ENCODE assay signal across 14 cellular contexts in the genomic region with DNA sequence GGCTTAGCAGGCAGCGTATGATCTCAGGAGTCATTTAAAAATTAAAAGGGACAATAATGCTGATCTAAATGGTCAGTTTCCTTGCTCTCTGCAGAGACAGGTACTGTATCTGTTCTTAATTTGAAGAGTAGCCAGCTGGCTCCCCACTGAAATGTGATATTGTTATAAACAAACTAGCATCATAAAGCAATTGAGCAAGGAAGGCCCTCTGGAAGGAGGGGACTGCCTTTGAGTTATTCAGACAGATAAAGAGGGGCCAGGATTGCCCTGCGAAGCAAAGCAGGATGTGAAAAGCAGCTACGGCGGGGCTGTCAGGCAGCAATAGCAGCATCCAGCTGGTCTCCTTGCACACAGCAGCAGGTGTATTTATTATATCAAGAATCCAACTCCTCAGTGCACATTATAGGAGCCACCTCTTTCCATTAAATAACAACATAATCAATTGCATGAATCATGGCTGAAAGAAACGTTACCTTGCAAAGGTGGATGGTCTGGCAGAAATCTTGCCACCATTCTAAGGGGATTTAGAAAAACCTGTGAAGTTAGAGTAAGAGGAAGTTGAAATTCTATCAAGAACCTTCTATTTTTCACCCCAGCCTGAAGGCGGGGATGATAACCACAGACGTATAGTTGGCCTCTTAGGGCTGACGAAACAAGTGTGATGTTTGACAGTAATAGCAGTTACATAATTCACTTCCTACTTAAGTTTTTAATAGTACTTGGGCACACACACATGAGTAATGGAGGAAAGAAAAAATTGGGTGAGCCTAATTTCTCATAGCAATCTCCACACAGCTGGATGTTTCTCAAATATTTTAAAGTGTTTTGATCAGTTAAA.
A peak's percentile ranks its signal among the peaks of the same experiment; 100 is the strongest.
DNase-seq lines count a peak whose midpoint lies in the region; ATAC-seq and TF ChIP-seq lines count a peak whose summit lies in the region.
"Had no signal": no experiment of that assay in that cellular context is flagged by ENCODE, and none has a peak within 500 bp of the region (broad histone marks: within the 10 kb centered on the region; RNA-seq: fewer than 3 reads in every experiment).

No MANE protein-coding gene starts in this region.

- no peaks in the 10 kb centered on the region for H3K9me3 Mint-ChIP-seq in natural killer cell

- H3K4me1 ChIP-seq in neuronal stem cell (ENCODE audit: control insufficient read depth in 2 of 2, insufficient read depth in 1 of 2, low read depth in 1 of 2, low read length in 2 of 2), result peaks cover 0 to 10% of the 10 kb centered on the region in 2 donors

- no peak overlapping the region for H3K4me3 ChIP-seq in neuronal stem cell (ENCODE audit: low read length in 2 of 2)
- H3K4me3 ChIP-seq: heart left ventricle had no signal

- no peak overlapping the region for H3K4ac ChIP-seq in neuronal stem cell (ENCODE audit: low read length)

- no peaks in the 10 kb centered on the region for H3K27me3 ChIP-seq in neuronal stem cell (ENCODE audit: control insufficient read depth in 3 of 3, insufficient read depth in 3 of 3, low read depth in 1 of 3, low read length in 3 of 3)

- no peak overlapping the region for H2AFZ ChIP-seq in neuronal stem cell (ENCODE audit: low read length)

- no peak for TF ChIP-seq CTCF in natural killer cell (IDR thresholded peaks at IDR 0.05)

- peaks cover 0 to 6% of the 10 kb centered on the region in 2 donors for H3K27me3 Mint-ChIP-seq in natural killer cell (ENCODE audit: low read depth in 2 of 2)

- H2BK15ac ChIP-seq in neuronal stem cell (ENCODE audit: low read length), result no peak overlapping the region

- no peak overlapping the region for H2BK120ac ChIP-seq in neuronal stem cell (ENCODE audit: low read depth, low read length)

- H2BK12ac ChIP-seq in neuronal stem cell (ENCODE audit: low read length), result no peak overlapping the region

- ATAC-seq in natural killer cell (peak; percentile 72 to 88 (median 87)), GM19397 (IDR thresholded peaks at IDR 0.05; ENCODE audit: unreplicated experiment) (no peak)
- ATAC-seq: heart left ventricle, left lobe of liver had no signal

- H3K4me1 Mint-ChIP-seq in natural killer cell, result peaks cover 18 to 61% of the 10 kb centered on the region in 2 donors

- intact Hi-C loops in natural killer cell (cut with micrococcal nuclease), result loop anchor here (1.0 to 10.0 kb wide), 2 partner anchors 41 to 422 kb away; a partner anchor contains a TSS

- H2BK5ac ChIP-seq in neuronal stem cell (ENCODE audit: low read length), result no peak overlapping the region

- no peak overlapping the region for H4K8ac ChIP-seq in neuronal stem cell (ENCODE audit: low read depth, low read length)

- no peaks in the 10 kb centered on the region for H3K9me3 ChIP-seq in neuronal stem cell (replicated peaks in 1 of 2; ENCODE audit: control insufficient read depth in 2 of 2, insufficient read depth in 1 of 2, low read depth in 1 of 2, low read length in 2 of 2)
- H3K9me3 ChIP-seq: heart left ventricle had no signal

- H3K4me3 Mint-ChIP-seq in natural killer cell, result peak overlapping the region; percentile 49

- H3K36me3 ChIP-seq in neuronal stem cell (replicated peaks in 1 of 2; ENCODE audit: control insufficient read depth in 2 of 2, insufficient read depth in 2 of 2, low read length in 2 of 2), result no peaks in the 10 kb centered on the region
- H3K36me3 ChIP-seq: heart left ventricle had no signal

- peaks cover 2% of the 10 kb centered on the region for H3K79me1 ChIP-seq in neuronal stem cell (ENCODE audit: low read depth, low read length)

- no peak overlapping the region for H3K4me2 ChIP-seq in neuronal stem cell (ENCODE audit: insufficient read depth, low read length, poor library complexity, severe bottlenecking)

- H3K27ac Mint-ChIP-seq in natural killer cell, result peak overlapping the region; percentile 79 to 90

- H2AK5ac ChIP-seq in neuronal stem cell (ENCODE audit: low read depth, low read length), result no peak overlapping the region

- WGBS in neuronal stem cell (ENCODE audit: extremely low coverage in 2 of 2, insufficient read length in 2 of 2, insufficient replicate concordance in 1 of 2), 2 donors, result no CpG with 5 or more reads among the region's 8 CpGs

- H3K9ac ChIP-seq in neuronal stem cell (ENCODE audit: low read depth, low read length, poor library complexity), result no peak overlapping the region

- H3K14ac ChIP-seq in neuronal stem cell (ENCODE audit: low read length), result no peak overlapping the region

- H4K91ac ChIP-seq in neuronal stem cell (ENCODE audit: low read depth, low read length, poor library complexity), result no peak overlapping the region

- no peak overlapping the region for H3K27ac ChIP-seq in neuronal stem cell (replicated peaks; ENCODE audit: low read length)
- H3K27ac ChIP-seq: 22Rv1 had no signal

- peak; percentile 18 for DNase-seq in DMS153 (lab: John Stamatoyannopoulos, UW)
- DNase-seq in DMS153 treated with DMSO at 0.1 percent for 48 hours (lab: John Stamatoyannopoulos, UW; ENCODE audit: unreplicated experiment), result no peak
- DNase-seq in MV-4-11 (lab: John Stamatoyannopoulos, UW), result peak; percentile 98
- DNase-seq in OCI-M1 (lab: John Stamatoyannopoulos, UW), result peak; percentile 44
- no peak for DNase-seq in natural killer cell
- DNase-seq in neuronal stem cell (ENCODE audit: low spot score), result no peak
- no peak for DNase-seq in T-helper 1 cell
- DNase-seq: activated CD4-positive, alpha-beta T cell treated with anti-CD3 and anti-CD28 coated beads, Interleukin-2, amount 50 U/mL, for 4 hours; activated gamma-delta T cell treated with Interleukin-2 at 50 U/mL for 16 hours; heart left ventricle; stimulated activated CD4-positive, alpha-beta T cell treated with anti-CD3 and anti-CD28 coated beads, Interleukin-12 subunit alpha, Interleukin-12 subunit beta, amount 100 ng/mL, for 4 hours had no signal

- H3K18ac ChIP-seq in neuronal stem cell (ENCODE audit: low read length), result no peak overlapping the region

- H3K36me3 Mint-ChIP-seq in natural killer cell, result no peaks in the 10 kb centered on the region

- no peak overlapping the region for H3K23ac ChIP-seq in neuronal stem cell (ENCODE audit: low read depth, low read length, poor library complexity)

Comparison
In these comparisons a context has a peak if more than half of its experiments do, and no peak if none do; other contexts are left out.
1. DNase-seq: peak in DMS153 (single experiment), MV-4-11 (single experiment) and OCI-M1 (single experiment); none in DMS153 treated with DMSO at 0.1 percent for 48 hours (single experiment), natural killer cell (single experiment), neuronal stem cell (single experiment) and T-helper 1 cell (0 of 5).